In genomic region chr20:37395921-37396519, GRCh38 we compare ENCODE assay signal across 12 cellular contexts. TPM values are rescaled to one million over a fixed set of nuclear protein-coding genes. Genes with fewer than 3 reads are reported as not detected.
A peak's percentile ranks its signal among the peaks of the same experiment; 100 is the strongest.
DNase-seq lines count a peak whose midpoint lies in the region; ATAC-seq and TF ChIP-seq lines count a peak whose summit lies in the region.
"Had no signal": no experiment of that assay in that cellular context is flagged by ENCODE, and none has a peak within 500 bp of the region (broad histone marks: within the 10 kb centered on the region; RNA-seq: fewer than 3 reads in every experiment).

No MANE protein-coding gene starts in this region.

- H3K27ac ChIP-seq in heart right ventricle: no peak overlapping the region
- H3K27ac ChIP-seq: PC-9, prostate gland had no signal

- intact Hi-C loops in heart right ventricle (cut with DNase I) (no loop called here), sciatic nerve (cut with DNase I) (no loop called here)

- H3K36me3 ChIP-seq in heart right ventricle: peaks cover 0 to 26% (median 0%) of the 10 kb centered on the region in 9 donors

- no peaks in the 10 kb centered on the region for H3K27me3 ChIP-seq in heart right ventricle

- DNase-seq in NCI-H748 (lab: John Stamatoyannopoulos, UW; ENCODE audit: unreplicated experiment) (peak; percentile 64), NCI-H748 treated with DMSO at 0.1 percent for 48 hours (lab: John Stamatoyannopoulos, UW) (no peak), NCI-H69 (lab: John Stamatoyannopoulos, UW) (peak; percentile 46), heart right ventricle (peak in 1 of 2 donors; percentile 44), sciatic nerve (ENCODE audit: low spot score) (peak; percentile 58), NCI-H146 treated with DMSO at 0.1 percent for 48 hours (lab: John Stamatoyannopoulos, UW; ENCODE audit: unreplicated experiment) (no peak)
- DNase-seq: activated CD4-positive, alpha-beta T cell treated with anti-CD3 and anti-CD28 coated beads for 48 hours; activated naive CD8-positive, alpha-beta T cell treated with anti-CD3 and anti-CD28 coated beads, Interleukin-2, amount 10 ng/mL, durations not matched to agents 7 days and 5 days; PC-9 had no signal

- H3K4me1 ChIP-seq in heart right ventricle: peaks cover 0 to 14% (median 0%) of the 10 kb centered on the region in 9 donors
- H3K4me1 ChIP-seq: prostate gland had no signal

- H3K4me3 ChIP-seq in heart right ventricle: no peak overlapping the region
- H3K4me3 ChIP-seq: PC-9, prostate gland had no signal

- ATAC-seq in heart right ventricle (peak in 6 of 8 donors; percentile 36 to 81 (median 48)), sciatic nerve (peak; percentile 29), HG03432 (IDR thresholded peaks at IDR 0.05; ENCODE audit: unreplicated experiment) (no peak), HG02642 (IDR thresholded peaks at IDR 0.05; ENCODE audit: poor library complexity, unreplicated experiment) (no peak)

- no peak for TF ChIP-seq CTCF in heart right ventricle (IDR thresholded peaks at IDR 0.05)

- no peaks in the 10 kb centered on the region for H3K9me3 ChIP-seq in heart right ventricle
- H3K9me3 ChIP-seq: prostate gland had no signal

- 62 to 65% methylated on average over 20 to 22 of the region's 22 CpGs for WGBS in heart right ventricle, 2 donors

RNA-seq across cellular contexts. Expression of gene SRC, which starts 50.1 kb away (rescaled TPM):
- total RNA-seq in heart right ventricle (10 to 100 TPM in 1 of 10 donors, 1 to 10 TPM in 9; 1.9 to 10.8 (median 3.6) TPM), sciatic nerve (23.7 TPM)
- 1 to 10 TPM; 4.7 to 5.2 TPM for polyA plus RNA-seq in heart right ventricle

Comparison
In these comparisons a context has a peak if more than half of its experiments do, and no peak if none do; other contexts are left out.
1. DNase-seq: peak in NCI-H748 (single experiment), NCI-H69 (single experiment) and sciatic nerve (single experiment); none in NCI-H748 treated with DMSO at 0.1 percent for 48 hours (single experiment) and NCI-H146 treated with DMSO at 0.1 percent for 48 hours (single experiment).
2. ATAC-seq: peak in heart right ventricle (6 of 8) and sciatic nerve (single experiment); none in HG03432 (single experiment) and HG02642 (single experiment).